ENCODE assay signal across 1 cellular context in the genomic region with DNA sequence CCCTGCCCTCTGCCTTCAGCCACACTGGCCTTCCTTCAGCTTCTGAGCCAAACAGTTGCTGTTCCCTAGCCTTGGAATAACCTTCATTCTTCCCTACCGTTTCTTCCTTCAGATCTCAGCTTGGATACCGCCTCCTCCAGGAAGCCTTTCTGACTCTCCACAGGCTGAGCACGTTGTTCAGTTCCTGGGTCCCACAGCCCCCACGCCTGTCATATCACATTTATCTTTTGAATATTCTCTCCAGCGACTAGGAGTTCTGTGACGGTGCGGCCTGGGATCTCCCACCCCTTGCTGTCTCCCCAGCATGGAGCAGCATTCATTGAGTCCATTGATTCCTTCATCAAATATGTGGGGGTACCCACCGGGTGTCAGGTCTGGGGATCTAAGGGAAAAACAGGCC.
TF ChIP-seq lines count a peak whose summit lies in the region.

No MANE protein-coding gene starts in this region.

TF ChIP-seq in WTC11, 78 proteins besides CTCF, POLR2A, EP300 and RAD21:
- TF ChIP-seq, protein P1, sequence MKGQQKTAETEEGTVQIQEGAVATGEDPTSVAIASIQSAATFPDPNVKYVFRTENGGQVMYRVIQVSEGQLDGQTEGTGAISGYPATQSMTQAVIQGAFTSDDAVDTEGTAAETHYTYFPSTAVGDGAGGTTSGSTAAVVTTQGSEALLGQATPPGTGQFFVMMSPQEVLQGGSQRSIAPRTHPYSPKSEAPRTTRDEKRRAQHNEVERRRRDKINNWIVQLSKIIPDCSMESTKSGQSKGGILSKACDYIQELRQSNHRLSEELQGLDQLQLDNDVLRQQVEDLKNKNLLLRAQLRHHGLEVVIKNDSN (CRISPR knock-in tag; IDR thresholded peaks at IDR 0.05): no peak
